10 cellular contexts compared by ENCODE assay signal in the genomic region with DNA sequence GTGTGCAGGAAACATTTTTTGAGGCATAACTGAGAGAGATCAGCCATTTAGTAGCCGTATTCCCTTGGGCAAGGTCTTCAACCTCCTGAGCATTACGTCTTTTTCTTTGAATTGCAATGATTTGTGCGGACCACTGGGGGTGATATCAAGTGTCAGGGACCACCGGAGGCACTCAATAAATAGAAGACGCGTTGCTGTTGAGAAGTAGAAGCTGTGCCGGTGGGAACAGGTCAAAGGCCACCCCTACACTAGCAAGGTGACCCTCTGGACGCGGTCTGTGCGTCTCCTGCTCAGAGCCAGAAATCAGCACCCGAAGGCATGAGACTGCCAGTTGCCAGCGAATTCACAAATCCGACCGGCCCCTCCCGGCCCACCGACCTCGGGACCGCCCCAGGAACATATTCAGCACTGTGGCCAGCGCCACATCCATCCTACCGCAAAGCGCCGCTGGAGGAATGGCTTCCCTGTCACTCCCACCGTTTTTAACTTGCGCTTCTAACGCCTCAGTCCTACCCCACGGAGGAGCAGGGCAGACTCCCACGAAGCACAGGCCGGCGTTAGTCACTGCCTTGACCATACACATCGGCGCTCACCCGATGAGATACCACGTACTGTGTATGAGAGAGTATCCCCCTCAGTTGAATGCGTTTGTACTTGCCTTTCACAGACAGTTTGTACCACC. TPM values are rescaled to one million over a fixed set of nuclear protein-coding genes. Genes with fewer than 3 reads are reported as not detected.
DNase-seq lines count a peak whose midpoint lies in the region; ATAC-seq and TF ChIP-seq lines count a peak whose summit lies in the region.
"Had no signal": no experiment of that assay in that cellular context is flagged by ENCODE, and none has a peak within 500 bp of the region (broad histone marks: within the 10 kb centered on the region; RNA-seq: fewer than 3 reads in every experiment).

No MANE protein-coding gene starts in this region.

- TF ChIP-seq POLR2A in vagina (IDR thresholded peaks at IDR 0.05) = no peak

- peaks cover 8% of the 10 kb centered on the region for H3K27me3 ChIP-seq in vagina

- peaks cover 7% of the 10 kb centered on the region for H3K36me3 Mint-ChIP-seq in nephron (ENCODE audit: low read depth)

- H3K4me3 ChIP-seq in vagina = no peak overlapping the region

- H3K9me3 Mint-ChIP-seq in nephron = peaks cover 11% of the 10 kb centered on the region

- TF ChIP-seq CTCF in nephron (IDR thresholded peaks at IDR 0.05; ENCODE audit: unreplicated experiment in 3 of 3) (no peak), vagina (IDR thresholded peaks at IDR 0.05) (no peak)

- intact Hi-C loops in vagina (cut with DNase I) = no loop called here

- ATAC-seq in esophagus mucosa = peak; percentile 43

- H3K27ac ChIP-seq in vagina = no peak overlapping the region

- H3K27ac Mint-ChIP-seq in nephron = no peak overlapping the region

- H3K4me1 Mint-ChIP-seq in nephron = peaks cover 15% of the 10 kb centered on the region

- no peaks in the 10 kb centered on the region for H3K9me3 ChIP-seq in vagina

- H3K36me3 ChIP-seq in vagina = no peaks in the 10 kb centered on the region

- peak; percentile 37 for DNase-seq in ELR (ENCODE audit: low read depth)
- DNase-seq in RPMI7951 (ENCODE audit: low read depth) = peak; percentile 59
- no peak for DNase-seq in anterior cingulate cortex (lab: John Stamatoyannopoulos, UW)
- DNase-seq in SKM-1 (lab: John Stamatoyannopoulos, UW; ENCODE audit: unreplicated experiment) = no peak
- no peak for DNase-seq in Ammon's horn (ENCODE audit: low spot score)
- DNase-seq in vagina (ENCODE audit: extremely low spot score in 2 of 2) = no peak
- DNase-seq: activated CD4-positive, CD25-positive, alpha-beta regulatory T cell treated with anti-CD3 and anti-CD28 coated beads, Interleukin-2, amount 50 U/mL, for 72 hours had no signal

- peaks cover 82% of the 10 kb centered on the region for H3K27me3 Mint-ChIP-seq in nephron (ENCODE audit: low read depth)

- H3K4me1 ChIP-seq in vagina = peaks cover 15% of the 10 kb centered on the region

- peak overlapping the region in 2 of 3 experiments; percentile 12 to 44 for H3K4me3 Mint-ChIP-seq in nephron

RNA-seq across cellular contexts. Expression of a gene that starts 1.4 kb away (rescaled TPM):
- total RNA-seq in RPMI7951 (2014; rRNA removed; shearing (Covaris generic)) = not detected in 2 replicates
- total RNA-seq in esophagus mucosa (not detected), vagina (not detected)
- total RNA-seq: lower leg skin had no signal

Comparison
In these comparisons a context has a peak if more than half of its experiments do, and no peak if none do; other contexts are left out.
1. DNase-seq: peak in ELR (single experiment) and RPMI7951 (single experiment); none in anterior cingulate cortex (0 of 58), SKM-1 (single experiment), Ammon's horn (single experiment) and vagina (0 of 2).